Comparison of ENCODE assay signal across 13 cellular contexts in the genomic region with DNA sequence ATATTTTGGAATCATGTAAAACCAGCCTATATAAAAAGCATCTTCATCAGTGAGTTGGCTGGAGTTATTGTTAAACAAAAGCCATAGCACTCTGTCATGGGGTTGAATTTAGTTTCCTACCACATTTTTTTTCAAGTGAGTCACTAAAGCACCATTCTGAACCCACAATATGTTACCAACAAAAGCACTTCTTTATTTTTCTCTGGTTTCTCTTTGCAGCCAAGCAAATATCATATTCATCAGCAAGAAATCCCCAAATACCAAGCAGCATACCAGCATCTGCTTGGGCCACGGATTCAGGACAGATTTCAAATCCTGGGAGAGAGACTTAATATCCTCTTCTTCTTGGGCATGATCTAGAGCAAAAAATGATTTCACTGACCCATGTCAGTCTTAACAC.
DNase-seq lines count a peak whose midpoint lies in the region; ATAC-seq and TF ChIP-seq lines count a peak whose summit lies in the region.
"Had no signal": no experiment of that assay in that cellular context is flagged by ENCODE, and none has a peak within 500 bp of the region (broad histone marks: within the 10 kb centered on the region; RNA-seq: fewer than 3 reads in every experiment).

No MANE protein-coding gene starts in this region.

- peak; percentile 86 for DNase-seq in HT1080 (ENCODE audit: low read depth)
- DNase-seq in chondrocyte (ENCODE audit: low spot score) = no peak
- no peak for DNase-seq in sciatic nerve (ENCODE audit: low spot score)
- no peak for DNase-seq in cerebellum (ENCODE audit: low spot score)
- DNase-seq in GM13976 (ENCODE audit: low spot score) = no peak
- DNase-seq in heart left ventricle = no peak
- no peak for DNase-seq in cardiac septum (ENCODE audit: low spot score)
- DNase-seq: activated CD8-positive, alpha-beta memory T cell treated with anti-CD3 and anti-CD28 coated beads, Interleukin-2, amount 10 ng/mL, durations not matched to agents 7 days and 5 days; DMS79; NCI-H345 had no signal

- H3K27ac ChIP-seq in heart left ventricle = peak overlapping the region in 2 of 12 donors; percentile 13 to 22
- H3K27ac ChIP-seq: hepatocyte had no signal

- peaks cover 0 to 9% (median 0%) of the 10 kb centered on the region in 12 donors for H3K4me1 ChIP-seq in heart left ventricle

- intact Hi-C loops in sciatic nerve (cut with DNase I) (no loop called here), heart left ventricle (cut with DNase I) (no loop called here), cardiac septum (cut with DNase I) (no loop called here)

- H3K36me3 ChIP-seq in heart left ventricle = no peaks in the 10 kb centered on the region

- peak overlapping the region; percentile 46 for H3K27ac Mint-ChIP-seq in chondrocyte (ENCODE audit: unreplicated experiment)
- H3K27ac Mint-ChIP-seq: activated CD8-positive, alpha-beta memory T cell treated with anti-CD3 and anti-CD28 coated beads, Interleukin-2, amount 10 ng/mL, durations not matched to agents 7 days and 5 days; stimulated activated naive CD8-positive, alpha-beta T cell treated with anti-CD3 and anti-CD28 coated beads, Interleukin-15, Interleukin-2, amounts not matched to agents 100 ng/mL and 50 ng/mL, for 24 hours had no signal

- ATAC-seq in GM18511 (IDR thresholded peaks at IDR 0.05; ENCODE audit: unreplicated experiment) (peak; percentile 49), sciatic nerve (peak; percentile 19), heart left ventricle (no peak)
- ATAC-seq: activated CD8-positive, alpha-beta memory T cell treated with anti-CD3 and anti-CD28 coated beads, Interleukin-2, amount 10 ng/mL, durations not matched to agents 7 days and 5 days had no signal

- WGBS in heart left ventricle, 4 donors = 60 to 68% (median 66%) methylated on average over 1 of the region's 1 CpG

- no peaks in the 10 kb centered on the region for H3K27me3 Mint-ChIP-seq in chondrocyte (ENCODE audit: low read depth)
- H3K27me3 Mint-ChIP-seq: activated CD8-positive, alpha-beta memory T cell treated with anti-CD3 and anti-CD28 coated beads, Interleukin-2, amount 10 ng/mL, durations not matched to agents 7 days and 5 days; stimulated activated naive CD8-positive, alpha-beta T cell treated with anti-CD3 and anti-CD28 coated beads, Interleukin-15, Interleukin-2, amounts not matched to agents 100 ng/mL and 50 ng/mL, for 24 hours had no signal

- H3K9me3 Mint-ChIP-seq in chondrocyte (ENCODE audit: low read depth) = peaks cover 2% of the 10 kb centered on the region
- H3K9me3 Mint-ChIP-seq: stimulated activated naive CD8-positive, alpha-beta T cell treated with anti-CD3 and anti-CD28 coated beads, Interleukin-15, Interleukin-2, amounts not matched to agents 100 ng/mL and 50 ng/mL, for 24 hours had no signal

- in situ Hi-C loops in GM13976 (cut with MboI; ENCODE audit: low sequenced_read_pairs, unreplicated experiment) = no loop called here

- TF ChIP-seq CTCF in chondrocyte (IDR thresholded peaks at IDR 0.05) (no peak), GM13976 (IDR thresholded peaks at IDR 0.05; ENCODE audit: borderline replicate concordance, control extremely low read depth, extremely low read depth, insufficient read depth, missing control alignments) (no peak), heart left ventricle (IDR thresholded peaks at IDR 0.05) (no peak)

- no peaks in the 10 kb centered on the region for H3K36me3 Mint-ChIP-seq in chondrocyte (ENCODE audit: low read depth)
- H3K36me3 Mint-ChIP-seq: activated CD8-positive, alpha-beta memory T cell treated with anti-CD3 and anti-CD28 coated beads, Interleukin-2, amount 10 ng/mL, durations not matched to agents 7 days and 5 days had no signal

- TF ChIP-seq POLR2A in heart left ventricle (IDR thresholded peaks at IDR 0.05) = no peak

- no peaks in the 10 kb centered on the region for H3K27me3 ChIP-seq in heart left ventricle
- H3K27me3 ChIP-seq: hepatocyte had no signal

- H3K4me1 Mint-ChIP-seq in chondrocyte (ENCODE audit: low read depth) = peaks cover 78% of the 10 kb centered on the region

- H3K4me3 ChIP-seq in heart left ventricle = no peak overlapping the region
- H3K4me3 ChIP-seq: hepatocyte had no signal

- H3K9me3 ChIP-seq in heart left ventricle = no peaks in the 10 kb centered on the region

- no peak overlapping the region for H3K4me3 Mint-ChIP-seq in chondrocyte (ENCODE audit: unreplicated experiment)
- H3K4me3 Mint-ChIP-seq: activated CD8-positive, alpha-beta memory T cell treated with anti-CD3 and anti-CD28 coated beads, Interleukin-2, amount 10 ng/mL, durations not matched to agents 7 days and 5 days; stimulated activated naive CD8-positive, alpha-beta T cell treated with anti-CD3 and anti-CD28 coated beads, Interleukin-15, Interleukin-2, amounts not matched to agents 100 ng/mL and 50 ng/mL, for 24 hours had no signal

Comparison
In these comparisons a context has a peak if more than half of its experiments do, and no peak if none do; other contexts are left out.
1. ATAC-seq: peak in GM18511 (single experiment) and sciatic nerve (single experiment); none in heart left ventricle (0 of 4).